Comparison of ENCODE assay signal across 9 cellular contexts in the genomic region with DNA sequence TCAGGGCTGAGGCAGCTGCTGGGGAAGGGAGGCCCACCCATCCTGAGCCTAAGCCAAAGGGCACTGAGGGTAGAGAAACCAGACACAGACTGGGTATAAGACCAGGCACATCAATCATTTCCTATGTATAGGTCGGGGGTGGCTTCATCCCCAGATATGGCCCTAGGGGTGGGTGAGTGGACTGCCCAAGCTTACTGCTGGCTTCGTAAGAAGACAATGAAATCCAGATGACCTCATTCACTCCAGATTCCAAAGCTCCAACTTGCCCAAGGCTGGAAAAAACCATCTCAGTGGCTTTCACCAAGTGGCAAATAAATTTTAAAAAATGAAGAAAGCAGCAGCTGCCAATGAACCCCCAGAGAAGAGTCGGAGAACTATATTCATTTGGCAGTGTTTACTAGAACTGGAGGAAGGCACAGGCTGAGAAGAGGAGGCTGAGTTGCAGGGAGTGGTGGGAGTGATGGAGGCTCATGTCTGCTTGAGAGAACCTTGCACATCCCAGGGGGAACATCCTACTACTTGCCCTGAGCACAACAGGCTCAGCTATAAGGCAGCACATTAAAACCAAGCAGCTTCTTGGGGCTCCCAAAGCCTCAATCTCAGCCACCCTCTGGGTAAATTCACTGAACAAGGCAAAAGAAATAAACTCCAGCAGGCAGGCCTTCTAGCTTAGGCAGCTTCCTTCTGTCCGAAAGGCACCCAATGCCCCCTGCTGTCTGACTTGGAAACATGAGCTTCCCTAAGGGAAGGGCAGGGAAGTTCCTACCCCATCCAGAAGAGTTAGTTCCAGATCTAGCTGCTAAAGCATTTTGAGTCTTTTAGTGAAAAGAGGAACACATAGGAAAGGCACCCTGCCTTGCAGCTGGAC. TPM values are rescaled to one million over a fixed set of nuclear protein-coding genes. Genes with fewer than 3 reads are reported as not detected.
A peak's percentile ranks its signal among the peaks of the same experiment; 100 is the strongest.
DNase-seq lines count a peak whose midpoint lies in the region; ATAC-seq, FAIRE-seq and TF ChIP-seq lines count a peak whose summit lies in the region.
"Had no signal": no experiment of that assay in that cellular context is flagged by ENCODE, and none has a peak within 500 bp of the region (broad histone marks: within the 10 kb centered on the region; RNA-seq: fewer than 3 reads in every experiment).

No MANE protein-coding gene starts in this region.

- BruUV-seq in Caco-2 (replicated peaks; lab: Mats Ljungman, UMichigan) = no TSS peak
- BruUV-seq in K562 (replicated peaks; lab: Mats Ljungman, UMichigan) = no TSS peak

- H3K4me2 ChIP-seq in K562 (ENCODE audit: insufficient read depth, low read length) = no peak overlapping the region

- H3K4me1 ChIP-seq in Caco-2 = 0 out of 2 replicates have a peak, but pooled peaks cover 6% of the 10 kb centered on the region
- H3K4me1 ChIP-seq in K562 (replicated peaks in 1 of 2; ENCODE audit: control insufficient read depth in 2 of 2, insufficient read depth in 2 of 2, low read length in 2 of 2) = no peaks in the 10 kb centered on the region

- peaks cover 47% of the 10 kb centered on the region for H3K36me3 Mint-ChIP-seq in Caco-2 (ENCODE audit: insufficient read depth, unreplicated experiment)
- peaks cover 63% of the 10 kb centered on the region for H3K36me3 Mint-ChIP-seq in activated CD4-positive, alpha-beta T cell treated with anti-CD3 and anti-CD28 coated beads, Interleukin-2, amount 10 ng/mL, durations not matched to agents 24 days and 14 days (ENCODE audit: low read depth)
- H3K36me3 Mint-ChIP-seq: IgD-negative memory B cell had no signal

- intact Hi-C loops in Caco-2 (cut with micrococcal nuclease; ENCODE audit: unreplicated experiment) (loop anchor here (1.0 kb wide), 2 partner anchors 26 to 118 kb away; no protein-coding TSS in a partner anchor), K562 (cut with micrococcal nuclease) (no loop called here)
- intact Hi-C loops in activated CD4-positive, alpha-beta T cell treated with anti-CD3 and anti-CD28 coated beads, Interleukin-2, amount 10 ng/mL, durations not matched to agents 24 days and 14 days (cut with micrococcal nuclease) = no loop called here

- WGBS in K562 (ENCODE audit: insufficient coverage, low coverage, missing lambda C conversion rate) = 80% methylated on average over 4 of the region's 4 CpGs

- H3K27ac ChIP-seq in K562 (ENCODE audit: extremely low read depth, low read depth, low read length) = no peak overlapping the region

- no peaks in the 10 kb centered on the region for H3K27me3 Mint-ChIP-seq in Caco-2 (ENCODE audit: insufficient read depth, unreplicated experiment)
- H3K27me3 Mint-ChIP-seq in stimulated activated naive CD8-positive, alpha-beta T cell treated with anti-CD3 and anti-CD28 coated beads, Interleukin-15, amount 100 ng/mL, for 72 hours = no peaks in the 10 kb centered on the region
- H3K27me3 Mint-ChIP-seq in activated CD4-positive, alpha-beta T cell treated with anti-CD3 and anti-CD28 coated beads, Interleukin-2, amount 10 ng/mL, durations not matched to agents 24 days and 14 days = no peaks in the 10 kb centered on the region
- H3K27me3 Mint-ChIP-seq: IgD-negative memory B cell had no signal

- H3K27ac Mint-ChIP-seq in Caco-2 (ENCODE audit: unreplicated experiment) = no peak overlapping the region
- peak overlapping the region; percentile 29 to 92 for H3K27ac Mint-ChIP-seq in stimulated activated naive CD8-positive, alpha-beta T cell treated with anti-CD3 and anti-CD28 coated beads, Interleukin-15, amount 100 ng/mL, for 72 hours
- no peak overlapping the region for H3K27ac Mint-ChIP-seq in activated CD4-positive, alpha-beta T cell treated with anti-CD3 and anti-CD28 coated beads, Interleukin-2, amount 10 ng/mL, durations not matched to agents 24 days and 14 days

- H3K9me3 Mint-ChIP-seq in Caco-2 (ENCODE audit: unreplicated experiment) = no peaks in the 10 kb centered on the region
- H3K9me3 Mint-ChIP-seq in stimulated activated naive CD8-positive, alpha-beta T cell treated with anti-CD3 and anti-CD28 coated beads, Interleukin-15, amount 100 ng/mL, for 72 hours = no peaks in the 10 kb centered on the region
- no peaks in the 10 kb centered on the region for H3K9me3 Mint-ChIP-seq in activated CD4-positive, alpha-beta T cell treated with anti-CD3 and anti-CD28 coated beads, Interleukin-2, amount 10 ng/mL, durations not matched to agents 24 days and 14 days
- H3K9me3 Mint-ChIP-seq: IgD-negative memory B cell had no signal

- no peak overlapping the region for H3K4me3 ChIP-seq in Caco-2 (ENCODE audit: low read depth, low read length)
- H3K4me3 ChIP-seq in K562 = no peak overlapping the region

- in situ Hi-C loops in K562 (cut with MboI) = no loop called here

- ATAC-seq in K562 = 0 out of 3 replicates have a peak, but pooled peaks have one; percentile 34
- no peak for ATAC-seq in stimulated activated naive CD8-positive, alpha-beta T cell treated with anti-CD3 and anti-CD28 coated beads, Interleukin-15, amount 100 ng/mL, for 72 hours
- ATAC-seq in HG03457 (IDR thresholded peaks at IDR 0.05; ENCODE audit: unreplicated experiment) = no peak
- ATAC-seq in GM21528 (IDR thresholded peaks at IDR 0.05; ENCODE audit: low FRiP score, unreplicated experiment) = no peak

- no peak overlapping the region for H3K9ac ChIP-seq in K562 (ENCODE audit: insufficient read depth in 1 of 2, low read depth in 2 of 2, low read length in 2 of 2)

- H3K27me3 ChIP-seq in Caco-2 (replicated peaks; ENCODE audit: control insufficient read depth, insufficient read depth, low read length) (no peaks in the 10 kb centered on the region), K562 (ENCODE audit: control insufficient read depth in 2 of 2, insufficient read depth in 2 of 2, low read length in 2 of 2) (no peaks in the 10 kb centered on the region)

- H4K20me1 ChIP-seq in K562 (replicated peaks; ENCODE audit: control insufficient read depth, insufficient read depth, low read length) = no peaks in the 10 kb centered on the region

- CTCF ChIA-PET in Caco-2 (lab: Charles Lee) = interaction anchor here (0.6 to 4.9 kb wide), 19 partner anchors 9 to 178 kb away, joined by 3 to 106 read pairs (median 6); partner anchors contain the start of genes CASQ1, IGSF8 and PEX19
- CTCF ChIA-PET in K562 (lab: Yijun Ruan, JAX; ENCODE audit: low intra/inter-chr PET ratio) = interaction anchor here (1.5 to 2.1 kb wide), 2 partner anchors 26 to 134 kb away, joined by 8 to 13 read pairs; no protein-coding TSS in a partner anchor

- H3K4me1 Mint-ChIP-seq in Caco-2 (ENCODE audit: low read depth, unreplicated experiment) = peaks cover 9% of the 10 kb centered on the region
- no peaks in the 10 kb centered on the region for H3K4me1 Mint-ChIP-seq in stimulated activated naive CD8-positive, alpha-beta T cell treated with anti-CD3 and anti-CD28 coated beads, Interleukin-15, amount 100 ng/mL, for 72 hours
- H3K4me1 Mint-ChIP-seq in activated CD4-positive, alpha-beta T cell treated with anti-CD3 and anti-CD28 coated beads, Interleukin-2, amount 10 ng/mL, durations not matched to agents 24 days and 14 days = no peaks in the 10 kb centered on the region

- H3K9me3 ChIP-seq in Caco-2 (no peaks in the 10 kb centered on the region), K562 (replicated peaks; ENCODE audit: control insufficient read depth, insufficient read depth, low read depth, low read length) (no peaks in the 10 kb centered on the region)

- no peak for TF ChIP-seq EP300 in K562 (IDR thresholded peaks at IDR 0.05; ENCODE audit: low read length)

- TF ChIP-seq CTCF in Caco-2 (IDR thresholded peaks at IDR 0.05; ENCODE audit: insufficient read depth in 1 of 2, low read depth in 1 of 2, low read length in 1 of 2, severe bottlenecking in 1 of 2, unreplicated experiment in 1 of 2) = peak; percentile 62 to 67
- TF ChIP-seq CTCF in LNCAP (IDR thresholded peaks at IDR 0.05) = peak; percentile 58; the same call in 1 of the 2 replicates
- peak; percentile 22 to 40 (median 37); a peak in 3 of 6 replicates for TF ChIP-seq CTCF in K562 (IDR thresholded peaks at IDR 0.05 in 2 of 3, conservative IDR thresholded peaks at IDR 0.05 in 1 of 3; ENCODE audit: insufficient read depth in 2 of 3, low read depth in 1 of 3, low read length in 3 of 3)

- DNase-seq in Caco-2 (peak; percentile 62 to 69), K562 (ENCODE audit: extremely low read depth in 1 of 4, low spot score in 3 of 4) (peak in 1 of 4 experiments; percentile 28), islet precursor cell (peak; percentile 85)
- no peak for DNase-seq in stimulated activated naive CD8-positive, alpha-beta T cell treated with anti-CD3 and anti-CD28 coated beads, Interleukin-15, amount 100 ng/mL, for 72 hours
- DNase-seq in activated CD4-positive, alpha-beta T cell treated with anti-CD3 and anti-CD28 coated beads, Interleukin-2, amount 10 ng/mL, durations not matched to agents 24 days and 14 days = no peak

- FAIRE-seq in K562 (lab: Jason Lieb, UNC) = peak; percentile 29

- H2AFZ ChIP-seq in K562 (ENCODE audit: low read depth, low read length) = no peak overlapping the region

- POLR2A ChIA-PET in Caco-2 (lab: Charles Lee) (interaction anchor here (1.1 to 1.3 kb wide), 2 partner anchors 33 to 119 kb away, joined by 6 to 7 read pairs; no protein-coding TSS in a partner anchor), K562 (lab: Yijun Ruan, JAX) (interaction anchor here (0.6 to 4.0 kb wide), 14 partner anchors 10 to 197 kb away, joined by 3 to 41 read pairs (median 4); no protein-coding TSS in a partner anchor)

- no peaks in the 10 kb centered on the region for H3K79me2 ChIP-seq in K562 (ENCODE audit: control insufficient read depth, insufficient read depth, low read length)

- H3K4me3 Mint-ChIP-seq in Caco-2 (ENCODE audit: unreplicated experiment) = no peak overlapping the region
- no peak overlapping the region for H3K4me3 Mint-ChIP-seq in stimulated activated naive CD8-positive, alpha-beta T cell treated with anti-CD3 and anti-CD28 coated beads, Interleukin-15, amount 100 ng/mL, for 72 hours
- no peak overlapping the region for H3K4me3 Mint-ChIP-seq in activated CD4-positive, alpha-beta T cell treated with anti-CD3 and anti-CD28 coated beads, Interleukin-2, amount 10 ng/mL, durations not matched to agents 24 days and 14 days
- H3K4me3 Mint-ChIP-seq: IgD-negative memory B cell had no signal

- H3K36me3 ChIP-seq in Caco-2 (ENCODE audit: control insufficient read depth, insufficient read depth, low read length) (peaks cover 2% of the 10 kb centered on the region), K562 (ENCODE audit: control insufficient read depth, insufficient read depth, low read length) (peaks cover 98% of the 10 kb centered on the region)

- peak; percentile 30 to 52; a peak in 3 of 4 replicates for TF ChIP-seq RAD21 in K562 (CRISPR knock-in tag; conservative IDR thresholded peaks at IDR 0.05 in 1 of 2, IDR thresholded peaks at IDR 0.05 in 1 of 2)

- no peak for TF ChIP-seq POLR2A in K562 (conservative IDR thresholded peaks at IDR 0.05)

- H3K9me1 ChIP-seq in K562 (ENCODE audit: control insufficient read depth, insufficient read depth, low read length) = no peaks in the 10 kb centered on the region

RNA-seq across cellular contexts. Expression of gene PEA15, which starts 14.1 kb away (rescaled TPM):
- total RNA-seq in Caco-2 (2022) (84.9 and 85.1 TPM in 2 replicates), K562 (2014; rRNA removed) (23.4 and 32.7 TPM in 2 replicates), K562 (2014; rRNA removed; fragmentation: Illumina TruSeq; extraction: Trizol) (43.0 and 43.5 TPM in 2 replicates), K562 (2015; rRNA removed; fragmentation: Illumina TruSeq; extraction: Trizol) (34.4 and 34.8 TPM in 2 replicates), K562 (2021) (32.3 and 35.4 TPM in 2 replicates)
- total RNA-seq in K562 (2011; cell fraction: chromatin; rRNA removed; ENCODE audit: low replicate concordance) = 10.6 and 15.9 TPM in 2 replicates
- total RNA-seq in K562 (2011; cell fraction: nucleolus; rRNA removed) = 10.9 and 11.2 TPM in 2 replicates
- 16.1 and 27.3 TPM in 2 replicates for total RNA-seq in K562 (2011; cell fraction: nucleoplasm; rRNA removed)
- polyA plus RNA-seq in K562 (2011; rRNA removed) (78.7 and 139 TPM in 2 replicates), K562 (2014; fragmentation: Illumina TruSeq; extraction: Trizol) (155 and 175 TPM in 2 replicates), K562 (2014; fragmentation: Nextera tagmentation; extraction: Ambion mirVana) (10 to 100 TPM in 1 of 2 experiments, 1 to 10 TPM in 1; 8.2 to 11.9 TPM), K562 (2014; rRNA removed) (54.3 and 58.5 TPM in 2 replicates)
- polyA plus RNA-seq in K562 (2011; cell fraction: cytosol; rRNA removed) = 70.2 and 90.8 TPM in 2 replicates
- polyA plus RNA-seq in K562 (2011; cell fraction: nucleus; rRNA removed) = 36.1 and 50.9 TPM in 2 replicates
- 40.4 and 51.5 TPM in 2 replicates for polyA plus RNA-seq in K562 (2012)
- 35.0 and 68.8 TPM in 2 replicates for polyA minus RNA-seq in K562 (2011; rRNA and poly(A)+ RNA removed)
- 23.9 and 34.5 TPM in 2 replicates for polyA minus RNA-seq in K562 (2011; cell fraction: cytosol; rRNA and poly(A)+ RNA removed)
- 5.3 and 7.7 TPM in 2 replicates for polyA minus RNA-seq in K562 (2011; cell fraction: nucleus; rRNA and poly(A)+ RNA removed)
- total RNA-seq in activated CD4-positive, alpha-beta T cell treated with anti-CD3 and anti-CD28 coated beads, Interleukin-2, amount 10 ng/mL, durations not matched to agents 24 days and 14 days = 70.2 and 70.9 TPM in 2 replicates

RNA-seq across cellular contexts. Expression of gene CASQ1, which starts 28.9 kb away (rescaled TPM):
- total RNA-seq in Caco-2 (2022) = not detected in 2 replicates
- not detected in 2 replicates for total RNA-seq in K562 (2011; cell fraction: chromatin; rRNA removed; ENCODE audit: low replicate concordance)
- not detected in 2 replicates for total RNA-seq in K562 (2011; cell fraction: nucleolus; rRNA removed)
- not detected in 2 replicates for total RNA-seq in K562 (2011; cell fraction: nucleoplasm; rRNA removed)
- not detected in 2 replicates for total RNA-seq in K562 (2014; rRNA removed)
- not detected in 2 replicates for total RNA-seq in K562 (2014; rRNA removed; fragmentation: Illumina TruSeq; extraction: Trizol)
- total RNA-seq in K562 (2015; rRNA removed; fragmentation: Illumina TruSeq; extraction: Trizol) = not detected in 2 replicates
- total RNA-seq in K562 (2021) = not detected in 2 replicates
- polyA plus RNA-seq in K562 (2011; rRNA removed) = not detected in 2 replicates
- not detected in 2 replicates for polyA plus RNA-seq in K562 (2011; cell fraction: cytosol; rRNA removed)
- polyA plus RNA-seq in K562 (2011; cell fraction: nucleus; rRNA removed) = not detected in 2 replicates
- polyA plus RNA-seq in K562 (2012) = 0.08 and 0.39 TPM in 2 replicates
- not detected in 2 replicates for polyA plus RNA-seq in K562 (2014; fragmentation: Illumina TruSeq; extraction: Trizol)
- not detected for polyA plus RNA-seq in K562 (2014; fragmentation: Nextera tagmentation; extraction: Ambion mirVana)
- not detected in 2 replicates for polyA plus RNA-seq in K562 (2014; rRNA removed)
- not detected in 2 replicates for polyA minus RNA-seq in K562 (2011; rRNA and poly(A)+ RNA removed)
- polyA minus RNA-seq in K562 (2011; cell fraction: cytosol; rRNA and poly(A)+ RNA removed) = not detected in 2 replicates
- polyA minus RNA-seq in K562 (2011; cell fraction: nucleus; rRNA and poly(A)+ RNA removed) = not detected in 2 replicates
- not detected in 2 replicates for total RNA-seq in activated CD4-positive, alpha-beta T cell treated with anti-CD3 and anti-CD28 coated beads, Interleukin-2, amount 10 ng/mL, durations not matched to agents 24 days and 14 days
- polyA plus RNA-seq: IgD-negative memory B cell had no signal

RNA-seq across cellular contexts. Expression of gene DCAF8, which starts 43.1 kb away (rescaled TPM):
- total RNA-seq in Caco-2 (2022) (112 and 116 TPM in 2 replicates), K562 (2014; rRNA removed) (75.7 and 94.4 TPM in 2 replicates), K562 (2014; rRNA removed; fragmentation: Illumina TruSeq; extraction: Trizol) (67.3 and 75.3 TPM in 2 replicates), K562 (2015; rRNA removed; fragmentation: Illumina TruSeq; extraction: Trizol) (77.7 and 81.3 TPM in 2 replicates), K562 (2021) (86.0 and 110 TPM in 2 replicates)
- 485 and 515 TPM in 2 replicates for total RNA-seq in K562 (2011; cell fraction: chromatin; rRNA removed; ENCODE audit: low replicate concordance)
- 264 and 276 TPM in 2 replicates for total RNA-seq in K562 (2011; cell fraction: nucleolus; rRNA removed)
- 392 and 493 TPM in 2 replicates for total RNA-seq in K562 (2011; cell fraction: nucleoplasm; rRNA removed)
- polyA plus RNA-seq in K562 (2011; rRNA removed) (149 and 163 TPM in 2 replicates), K562 (2014; fragmentation: Illumina TruSeq; extraction: Trizol) (91.0 and 94.6 TPM in 2 replicates), K562 (2014; fragmentation: Nextera tagmentation; extraction: Ambion mirVana) (10 to 100 TPM; 11.6 to 19.5 TPM), K562 (2014; rRNA removed) (95.1 and 118 TPM in 2 replicates)
- polyA plus RNA-seq in K562 (2011; cell fraction: cytosol; rRNA removed) = 70.9 and 90.7 TPM in 2 replicates
- 1,126 and 1,145 TPM in 2 replicates for polyA plus RNA-seq in K562 (2011; cell fraction: nucleus; rRNA removed)
- polyA plus RNA-seq in K562 (2012) = 82.3 and 103 TPM in 2 replicates
- 113 and 120 TPM in 2 replicates for polyA minus RNA-seq in K562 (2011; rRNA and poly(A)+ RNA removed)
- polyA minus RNA-seq in K562 (2011; cell fraction: cytosol; rRNA and poly(A)+ RNA removed) = 30.9 and 45.8 TPM in 2 replicates
- 206 and 317 TPM in 2 replicates for polyA minus RNA-seq in K562 (2011; cell fraction: nucleus; rRNA and poly(A)+ RNA removed)
- total RNA-seq in activated CD4-positive, alpha-beta T cell treated with anti-CD3 and anti-CD28 coated beads, Interleukin-2, amount 10 ng/mL, durations not matched to agents 24 days and 14 days = 117 and 121 TPM in 2 replicates

Comparison
In these comparisons a context has a peak if more than half of its experiments do, and no peak if none do; other contexts are left out.
1. DNase-seq: peak in Caco-2 (2 of 2) and islet precursor cell (single experiment); none in stimulated activated naive CD8-positive, alpha-beta T cell treated with anti-CD3 and anti-CD28 coated beads, Interleukin-15, amount 100 ng/mL, for 72 hours (0 of 2) and activated CD4-positive, alpha-beta T cell treated with anti-CD3 and anti-CD28 coated beads, Interleukin-2, amount 10 ng/mL, durations not matched to agents 24 days and 14 days (single experiment).
2. H3K27ac Mint-ChIP-seq: peak in stimulated activated naive CD8-positive, alpha-beta T cell treated with anti-CD3 and anti-CD28 coated beads, Interleukin-15, amount 100 ng/mL, for 72 hours (2 of 2); none in Caco-2 (single experiment) and activated CD4-positive, alpha-beta T cell treated with anti-CD3 and anti-CD28 coated beads, Interleukin-2, amount 10 ng/mL, durations not matched to agents 24 days and 14 days (single experiment).
3. Peak in every context shown above with its lines, with median percentiles within 50 percentile points of each other: CTCF ChIP-seq.